7 cellular contexts compared by ENCODE assay signal in the genomic region with DNA sequence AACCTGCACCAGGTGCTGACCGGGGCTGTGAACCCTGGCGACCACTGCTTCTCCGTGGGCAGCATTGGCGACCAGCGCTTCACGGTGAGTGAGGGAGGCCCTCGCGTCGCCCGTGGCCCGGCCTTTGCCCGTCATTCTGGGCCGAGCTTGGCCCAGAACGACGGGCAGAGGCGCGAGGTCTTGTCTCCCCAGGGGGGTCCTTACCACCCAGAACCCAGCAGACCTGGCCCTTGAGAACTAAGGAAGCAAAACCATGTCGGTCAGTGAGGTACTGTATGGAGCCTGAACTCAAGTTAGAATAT. TPM values are rescaled to one million over a fixed set of nuclear protein-coding genes. Genes with fewer than 3 reads are reported as not detected.
DNase-seq lines count a peak whose midpoint lies in the region; ATAC-seq and TF ChIP-seq lines count a peak whose summit lies in the region.

No MANE protein-coding gene starts in this region.

- no peaks in the 10 kb centered on the region for H3K9me3 ChIP-seq in skeletal muscle satellite cell (replicated peaks; ENCODE audit: low read length)

- no peaks in the 10 kb centered on the region for H3K27me3 ChIP-seq in skeletal muscle satellite cell (ENCODE audit: control insufficient read depth, insufficient read depth, low read length)

- H3K27me3 Mint-ChIP-seq in activated B cell treated with CpG ODN at 0.5 μM for 24 hours = peaks cover 2% of the 10 kb centered on the region

- DNase-seq in activated B cell treated with CpG ODN at 0.5 μM for 24 hours = no peak
- DNase-seq in left ventricle myocardium superior = no peak
- DNase-seq in NCI-H187 treated with DMSO at 0.1 percent for 48 hours (lab: John Stamatoyannopoulos, UW) = no peak
- no peak for DNase-seq in activated CD8-positive, alpha-beta memory T cell treated with anti-CD3 and anti-CD28 coated beads, Interleukin-2, amount 50 U/mL, for 48 hours

- no peaks in the 10 kb centered on the region for H3K36me3 ChIP-seq in skeletal muscle satellite cell (ENCODE audit: insufficient read depth, low read length)

- peak overlapping the region; percentile 93 for H3K4me2 ChIP-seq in skeletal muscle satellite cell (ENCODE audit: low read length)

- TF ChIP-seq CTCF in activated B cell treated with CpG ODN at 0.5 μM for 24 hours (IDR thresholded peaks at IDR 0.05) = no peak

- peak; percentile 5 for ATAC-seq in GM18873 (IDR thresholded peaks at IDR 0.05; ENCODE audit: low FRiP score, unreplicated experiment)
- ATAC-seq in HG02798 (IDR thresholded peaks at IDR 0.05; ENCODE audit: poor library complexity, unreplicated experiment) = peak; percentile 20
- peak; percentile 2 for ATAC-seq in activated B cell treated with CpG ODN at 0.5 μM for 24 hours (ENCODE audit: low read depth)
- peak; percentile 37 for ATAC-seq in left ventricle myocardium superior

- H3K9ac ChIP-seq in skeletal muscle satellite cell (ENCODE audit: low read depth, low read length) = peak overlapping the region; percentile 97

- peak overlapping the region; percentile 98 for H3K27ac Mint-ChIP-seq in activated B cell treated with CpG ODN at 0.5 μM for 24 hours

- peak overlapping the region; percentile 99 for H3K4me3 Mint-ChIP-seq in activated B cell treated with CpG ODN at 0.5 μM for 24 hours

- H3K4me3 ChIP-seq in skeletal muscle satellite cell (ENCODE audit: low read length) = peak overlapping the region; percentile 72

- POLR2A ChIA-PET in activated B cell treated with CpG ODN at 0.5 μM for 24 hours (lab: Charles Lee) = interaction anchor here (0.5 to 2.3 kb wide), 33 partner anchors 9 to 368 kb away, joined by 3 to 37 read pairs (median 6); a partner anchor contains a TSS

- CTCF ChIA-PET in activated B cell treated with CpG ODN at 0.5 μM for 24 hours (lab: Charles Lee) = interaction anchor here (1.2 to 2.3 kb wide), 5 partner anchors 22 to 341 kb away, joined by 3 to 15 read pairs (median 6); a partner anchor contains a TSS

- intact Hi-C loops in activated B cell treated with CpG ODN at 0.5 μM for 24 hours (cut with micrococcal nuclease) = loop anchor here (1.0 to 5.0 kb wide), 8 partner anchors 12 to 1386 kb away; a partner anchor contains a TSS
- intact Hi-C loops in left ventricle myocardium superior (cut with micrococcal nuclease) = no loop called here

- peaks cover 10% of the 10 kb centered on the region for H3K36me3 Mint-ChIP-seq in activated B cell treated with CpG ODN at 0.5 μM for 24 hours (ENCODE audit: low read depth)

- H3K9me3 Mint-ChIP-seq in activated B cell treated with CpG ODN at 0.5 μM for 24 hours = no peaks in the 10 kb centered on the region

- H3K4me1 Mint-ChIP-seq in activated B cell treated with CpG ODN at 0.5 μM for 24 hours = peaks cover 52% of the 10 kb centered on the region

- H3K4me1 ChIP-seq in skeletal muscle satellite cell (ENCODE audit: control insufficient read depth, insufficient read depth, low read length) = peaks cover 10% of the 10 kb centered on the region

RNA-seq across cellular contexts. Expression of a gene that starts 0.6 kb away (rescaled TPM):
- 66.8 and 76.9 TPM in 2 replicates for total RNA-seq in activated B cell treated with CpG ODN at 0.5 μM for 24 hours
- total RNA-seq in left ventricle myocardium superior = 23.6 TPM
- 25.6 and 36.5 TPM in 2 replicates for total RNA-seq in skeletal muscle satellite cell (2012; rRNA removed)
